ENCODE assay signal across 21 cellular contexts in the genomic region with DNA sequence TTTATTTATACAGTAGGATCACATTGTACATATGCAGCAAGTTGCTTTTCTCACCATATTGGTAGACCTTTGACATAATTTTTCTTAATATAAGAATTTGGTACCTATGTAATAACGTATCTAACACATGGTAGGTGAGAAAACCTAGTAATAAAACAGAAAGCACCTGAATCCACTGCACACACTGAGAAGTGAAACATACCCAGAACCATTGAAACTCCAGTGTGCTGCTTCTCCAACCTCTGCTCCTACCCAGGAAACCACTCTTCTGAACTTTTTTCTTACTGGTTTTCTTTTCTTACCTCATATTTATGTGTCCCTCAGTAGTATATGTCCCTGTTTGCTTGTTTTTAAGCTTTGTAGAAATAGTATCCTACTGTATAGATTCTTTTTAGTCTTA.
DNase-seq lines count a peak whose midpoint lies in the region; ATAC-seq, FAIRE-seq and TF ChIP-seq lines count a peak whose summit lies in the region.
"Had no signal": no experiment of that assay in that cellular context is flagged by ENCODE, and none has a peak within 500 bp of the region (broad histone marks: within the 10 kb centered on the region; RNA-seq: fewer than 3 reads in every experiment).

No MANE protein-coding gene starts in this region.

- H3K27me3 ChIP-seq in spleen (replicated peaks in 1 of 7) (no peaks in the 10 kb centered on the region), mammary epithelial cell (ENCODE audit: insufficient read depth, low read length) (no peaks in the 10 kb centered on the region)
- H3K27me3 ChIP-seq: ovary, suprapubic skin had no signal

- H3K36me3 ChIP-seq in spleen (no peaks in the 10 kb centered on the region), mammary epithelial cell (ENCODE audit: insufficient read depth, low read length) (no peaks in the 10 kb centered on the region)
- H3K36me3 ChIP-seq: ovary, suprapubic skin had no signal

- peak; percentile 74 for FAIRE-seq in GM19239 (lab: Jason Lieb, UNC)
- FAIRE-seq: A204.1 had no signal

- H2AFZ ChIP-seq in mammary epithelial cell (ENCODE audit: low read depth, low read length), result no peak overlapping the region

- no peak overlapping the region for H3K27ac Mint-ChIP-seq in stimulated activated naive B cell treated with anti-CD40 and anti-IgM and Interleukin-4, amounts not matched to agents 10 μg/mL and 1 μg/mL and 100 μg/mL, for 72 hours
- H3K27ac Mint-ChIP-seq: activated naive CD8-positive, alpha-beta T cell treated with anti-CD3 and anti-CD28 coated beads, Interleukin-2, amount 50 U/mL, for 24 hours; CD4-positive, alpha-beta memory T cell; T-cell had no signal

- 75 to 84% (median 78%) methylated on average over 1 of the region's 1 CpG for WGBS in spleen, 5 donors
- WGBS in mammary epithelial cell (ENCODE audit: low coverage, missing lambda C conversion rate), result 100% methylated on average over 1 of the region's 1 CpG

- TF ChIP-seq POLR2A in spleen (IDR thresholded peaks at IDR 0.05), result no peak

- DNase-seq in GM10266 (ENCODE audit: extremely low spot score), result peak; percentile 17
- peak; percentile 9 for DNase-seq in GM19239 (ENCODE audit: insufficient read length, low spot score)
- no peak for DNase-seq in islet precursor cell
- DNase-seq in spleen, result no peak
- DNase-seq in stimulated activated naive B cell treated with anti-CD40 and anti-IgM and Interleukin-4, amounts not matched to agents 10 μg/mL and 1 μg/mL and 100 μg/mL, for 72 hours, result no peak
- DNase-seq in mammary epithelial cell, result no peak
- DNase-seq: activated CD4-positive, alpha-beta T cell treated with anti-CD3 and anti-CD28 coated beads for 1 hour; activated naive CD8-positive, alpha-beta T cell treated with anti-CD3 and anti-CD28 coated beads, Interleukin-2, amount 50 U/mL, for 24 hours; activated T-cell treated with anti-CD3 and anti-CD28 coated beads for 4 hours; CD4-positive, alpha-beta memory T cell; midbrain; NCI-H1105; ovary; T-cell had no signal

- no peak overlapping the region for H3K27ac ChIP-seq in spleen
- no peak overlapping the region for H3K27ac ChIP-seq in mammary epithelial cell (ENCODE audit: insufficient read depth, low read depth, low read length)
- H3K27ac ChIP-seq: ovary, suprapubic skin had no signal

- no peaks in the 10 kb centered on the region for H4K20me1 ChIP-seq in mammary epithelial cell (ENCODE audit: insufficient read depth, low read length)

- H3K4me1 ChIP-seq in spleen, result no peaks in the 10 kb centered on the region
- H3K4me1 ChIP-seq in mammary epithelial cell (ENCODE audit: insufficient read depth, low read length), result peaks cover 4% of the 10 kb centered on the region

- dilution Hi-C loops in mammary epithelial cell (cut with HindIII; ENCODE audit: low sequenced_read_pairs), result no loop called here

- peaks cover 4 to 11% of the 10 kb centered on the region in 2 donors for H3K36me3 Mint-ChIP-seq in stimulated activated naive B cell treated with anti-CD40 and anti-IgM and Interleukin-4, amounts not matched to agents 10 μg/mL and 1 μg/mL and 100 μg/mL, for 72 hours
- H3K36me3 Mint-ChIP-seq: CD4-positive, alpha-beta memory T cell; T-cell had no signal

- no peak overlapping the region for H3K4me3 Mint-ChIP-seq in stimulated activated naive B cell treated with anti-CD40 and anti-IgM and Interleukin-4, amounts not matched to agents 10 μg/mL and 1 μg/mL and 100 μg/mL, for 72 hours
- H3K4me3 Mint-ChIP-seq: activated naive CD8-positive, alpha-beta T cell treated with anti-CD3 and anti-CD28 coated beads, Interleukin-2, amount 50 U/mL, for 24 hours; CD4-positive, alpha-beta memory T cell; central memory CD8-positive, alpha-beta T cell; T-cell had no signal

- H3K4me3 ChIP-seq in spleen, result no peak overlapping the region
- H3K4me3 ChIP-seq in mammary epithelial cell (replicated peaks in 1 of 3; ENCODE audit: insufficient read depth in 1 of 3, low read depth in 2 of 3, low read length in 3 of 3), result no peak overlapping the region
- H3K4me3 ChIP-seq: ovary, smooth muscle cell, suprapubic skin had no signal

- in situ Hi-C loops in mammary epithelial cell (cut with MboI; ENCODE audit: low sequenced_read_pairs in 2 of 2), result no loop called here

- peaks cover 19% of the 10 kb centered on the region for H3K79me2 ChIP-seq in mammary epithelial cell (ENCODE audit: insufficient read depth, low read length)

- TF ChIP-seq CTCF in GM10266 (IDR thresholded peaks at IDR 0.05; ENCODE audit: control insufficient read depth, insufficient read depth, low read depth, missing control alignments) (no peak), spleen (IDR thresholded peaks at IDR 0.05 in 8 of 11, conservative IDR thresholded peaks at IDR 0.05 in 3 of 11) (no peak), mammary epithelial cell (conservative IDR thresholded peaks at IDR 0.05 in 1 of 2, IDR thresholded peaks at IDR 0.05 in 1 of 2; ENCODE audit: extremely low read depth in 1 of 2, insufficient read depth in 1 of 2, low read depth in 1 of 2, low read length in 2 of 2) (no peak)

- BruUV-seq in mammary epithelial cell (replicated peaks; lab: Mats Ljungman, UMichigan), result no TSS peak

- H3K4me2 ChIP-seq in mammary epithelial cell (ENCODE audit: insufficient read depth, low read depth, low read length), result no peak overlapping the region
- H3K4me2 ChIP-seq: smooth muscle cell had no signal

- ATAC-seq in GM21786 (IDR thresholded peaks at IDR 0.05; ENCODE audit: unreplicated experiment) (peak; percentile 88), HG03103 (IDR thresholded peaks at IDR 0.05; ENCODE audit: low read depth, unreplicated experiment) (peak; percentile 71)
- no peak for ATAC-seq in stimulated activated naive B cell treated with anti-CD40 and anti-IgM and Interleukin-4, amounts not matched to agents 10 μg/mL and 1 μg/mL and 100 μg/mL, for 72 hours (replicated peaks)
- ATAC-seq: activated naive CD8-positive, alpha-beta T cell treated with anti-CD3 and anti-CD28 coated beads, Interleukin-2, amount 50 U/mL, for 24 hours; Panc1; T-cell had no signal

- no peak overlapping the region for H3K9ac ChIP-seq in mammary epithelial cell (ENCODE audit: insufficient read depth, low read length)

- H3K9me3 ChIP-seq in spleen (no peaks in the 10 kb centered on the region), mammary epithelial cell (replicated peaks; ENCODE audit: insufficient read depth, low read length) (no peaks in the 10 kb centered on the region)
- H3K9me3 ChIP-seq: ovary, suprapubic skin had no signal

- CTCF ChIA-PET in mammary epithelial cell (lab: Charles Lee; ENCODE audit: low non-redundant PET), result no interaction called here

- H3K4me1 Mint-ChIP-seq in stimulated activated naive B cell treated with anti-CD40 and anti-IgM and Interleukin-4, amounts not matched to agents 10 μg/mL and 1 μg/mL and 100 μg/mL, for 72 hours, result peaks cover 14 to 42% of the 10 kb centered on the region in 2 donors
- H3K4me1 Mint-ChIP-seq: CD4-positive, alpha-beta memory T cell; central memory CD8-positive, alpha-beta T cell had no signal

- intact Hi-C loops in spleen (cut with DNase I; ENCODE audit: low total_unique reads), result no loop called here
- intact Hi-C loops in mammary epithelial cell (cut with micrococcal nuclease), result no loop called here

- H3K27me3 Mint-ChIP-seq in stimulated activated naive B cell treated with anti-CD40 and anti-IgM and Interleukin-4, amounts not matched to agents 10 μg/mL and 1 μg/mL and 100 μg/mL, for 72 hours, result no peaks in the 10 kb centered on the region
- H3K27me3 Mint-ChIP-seq: activated naive CD8-positive, alpha-beta T cell treated with anti-CD3 and anti-CD28 coated beads, Interleukin-2, amount 50 U/mL, for 24 hours; T-cell had no signal

- no peaks in the 10 kb centered on the region for H3K9me3 Mint-ChIP-seq in stimulated activated naive B cell treated with anti-CD40 and anti-IgM and Interleukin-4, amounts not matched to agents 10 μg/mL and 1 μg/mL and 100 μg/mL, for 72 hours
- H3K9me3 Mint-ChIP-seq: activated naive CD8-positive, alpha-beta T cell treated with anti-CD3 and anti-CD28 coated beads, Interleukin-2, amount 50 U/mL, for 24 hours; central memory CD8-positive, alpha-beta T cell; T-cell had no signal

Comparison
In these comparisons a context has a peak if more than half of its experiments do, and no peak if none do; other contexts are left out.
1. DNase-seq: peak in GM10266 (single experiment) and GM19239 (single experiment); none in islet precursor cell (single experiment), spleen (single experiment), stimulated activated naive B cell treated with anti-CD40 and anti-IgM and Interleukin-4, amounts not matched to agents 10 μg/mL and 1 μg/mL and 100 μg/mL, for 72 hours (single experiment) and mammary epithelial cell (single experiment).
2. ATAC-seq: peak in GM21786 (single experiment) and HG03103 (single experiment); none in stimulated activated naive B cell treated with anti-CD40 and anti-IgM and Interleukin-4, amounts not matched to agents 10 μg/mL and 1 μg/mL and 100 μg/mL, for 72 hours (0 of 2).